1 cellular context compared by ENCODE assay signal in genomic region chr12:65536876-65537661, GRCh38.
TF ChIP-seq lines count a peak whose summit lies in the region.

No MANE protein-coding gene starts in this region.

TF ChIP-seq in SK-N-SH treated with all-trans-retinoic acid at 6 μM for 48 hours, 23 proteins besides CTCF, POLR2A, EP300 and RAD21 (continued from another document):
- TF ChIP-seq TOX (CRISPR knock-in tag; IDR thresholded peaks at IDR 0.05; ENCODE audit: borderline replicate concordance) (peak; percentile 65; the same call in 1 of the 2 replicates), ZNF8 (CRISPR knock-in tag; IDR thresholded peaks at IDR 0.05) (0 out of 2 replicates have a peak, but pooled peaks have one; percentile 14), ZNF565 (CRISPR knock-in tag; conservative IDR thresholded peaks at IDR 0.05; ENCODE audit: low read depth) (no peak), ZC3H10 (CRISPR knock-in tag; IDR thresholded peaks at IDR 0.05) (peak; percentile 68; the same call in 1 of the 2 replicates), ISL1 (CRISPR knock-in tag; IDR thresholded peaks at IDR 0.05) (no peak; the same call in none of the 2 replicates), ZFP30 (CRISPR knock-in tag; IDR thresholded peaks at IDR 0.05) (no peak), POU6F1 (CRISPR knock-in tag; IDR thresholded peaks at IDR 0.05; ENCODE audit: borderline replicate concordance, low read depth) (no peak), ARNTL (CRISPR knock-in tag; IDR thresholded peaks at IDR 0.05; ENCODE audit: borderline replicate concordance, low read depth) (no peak), CSDC2 (CRISPR knock-in tag; IDR thresholded peaks at IDR 0.05) (no peak), ZNF70 (CRISPR knock-in tag; IDR thresholded peaks at IDR 0.05) (no peak)
